ENCODE assay signal across 9 cellular contexts in the genomic region with DNA sequence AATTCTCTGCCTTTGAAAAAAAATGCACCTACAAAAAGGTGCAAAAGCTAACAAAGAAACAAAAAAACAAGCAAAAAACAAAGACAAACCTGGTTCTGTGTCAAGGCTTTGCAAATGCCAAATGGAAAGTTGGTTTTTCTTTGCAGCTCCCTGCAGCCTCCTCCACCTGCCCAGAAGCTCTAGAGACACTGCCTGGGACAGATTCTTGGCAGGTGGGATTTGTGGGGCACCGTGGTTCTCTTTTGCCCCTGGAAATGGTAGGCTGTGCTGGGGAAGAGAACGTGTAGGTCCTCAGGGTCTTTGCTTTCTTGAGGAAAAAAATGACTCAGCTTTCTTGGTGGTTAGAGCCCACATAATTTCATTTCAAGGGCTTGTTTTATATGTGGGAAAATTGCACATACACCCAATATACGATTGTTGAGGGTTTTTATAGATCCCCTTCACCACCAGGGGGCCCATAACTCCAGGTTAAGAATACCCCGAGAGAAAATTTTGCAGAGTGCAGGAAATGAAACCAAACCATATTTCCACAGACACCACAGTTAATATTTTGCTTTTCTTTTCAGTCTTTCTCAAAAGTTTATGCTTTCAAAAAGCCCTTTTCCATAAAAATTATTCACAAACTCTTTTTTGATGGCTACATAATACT. TPM values are rescaled to one million over a fixed set of nuclear protein-coding genes. Genes with fewer than 3 reads are reported as not detected.
DNase-seq lines count a peak whose midpoint lies in the region; ATAC-seq and TF ChIP-seq lines count a peak whose summit lies in the region.
"Had no signal": no experiment of that assay in that cellular context is flagged by ENCODE, and none has a peak within 500 bp of the region (broad histone marks: within the 10 kb centered on the region; RNA-seq: fewer than 3 reads in every experiment).

No MANE protein-coding gene starts in this region.

- ATAC-seq in GM18502 (IDR thresholded peaks at IDR 0.05; ENCODE audit: poor library complexity, unreplicated experiment) (peak; percentile 81), HG02973 (IDR thresholded peaks at IDR 0.05; ENCODE audit: unreplicated experiment) (peak; percentile 91), PC-3 (peak; percentile 75), HG03469 (IDR thresholded peaks at IDR 0.05; ENCODE audit: unreplicated experiment) (no peak)

- DNase-seq in PC-3 (peak; percentile 63), adipocyte (ENCODE audit: low read depth) (peak; percentile 95), iPS-NIHi11 (ENCODE audit: low spot score) (peak; percentile 37)
- peak; percentile 40 for DNase-seq in stimulated activated CD4-positive, alpha-beta T cell treated with anti-CD3 and anti-CD28 coated beads, Interleukin-4, amount 100 ng/mL, for 1 hour

- intact Hi-C loops in PC-3 (cut with micrococcal nuclease) = loop anchor here (1.0 to 10.0 kb wide), 4 partner anchors 71 to 684 kb away; no protein-coding TSS in a partner anchor

- no peaks in the 10 kb centered on the region for H3K79me2 ChIP-seq in ACC112 (ENCODE audit: control insufficient read depth, insufficient read depth, low read length, unreplicated experiment)
- H3K79me2 ChIP-seq in PC-3 (ENCODE audit: low read length) = no peaks in the 10 kb centered on the region

- H3K4me3 ChIP-seq in ACC112 (ENCODE audit: low read depth, low read length) (no peak overlapping the region), PC-3 (ENCODE audit: low read length) (no peak overlapping the region), adipocyte (ENCODE audit: low read length) (no peak overlapping the region)

- H3K9me2 ChIP-seq in PC-3 (replicated peaks; ENCODE audit: low read length) = no peaks in the 10 kb centered on the region

- no TSS peak for BruUV-seq in PC-3 (replicated peaks; lab: Mats Ljungman, UMichigan)

- H3K9me3 ChIP-seq in PC-3 (ENCODE audit: low read length) (no peaks in the 10 kb centered on the region), adipocyte (ENCODE audit: control insufficient read depth, low read length) (no peaks in the 10 kb centered on the region)

- peak overlapping the region; percentile 11 for H2AFZ ChIP-seq in ACC112 (ENCODE audit: low read length, unreplicated experiment)
- peak overlapping the region; percentile 24; the same call in 1 of the 2 replicates for H2AFZ ChIP-seq in PC-3 (ENCODE audit: low read length)

- no peaks in the 10 kb centered on the region for H3K4me1 ChIP-seq in ACC112 (ENCODE audit: control insufficient read depth, insufficient read depth, low read length, unreplicated experiment)
- no peaks in the 10 kb centered on the region for H3K4me1 ChIP-seq in PC-3 (ENCODE audit: insufficient read depth, low read length)
- no peaks in the 10 kb centered on the region for H3K4me1 ChIP-seq in adipocyte (ENCODE audit: control insufficient read depth, insufficient read depth, low read length)

- CTCF ChIA-PET in PC-3 (lab: Charles Lee) = interaction anchor here (0.7 kb wide), 1 partner anchor 67 kb away, joined by 3 read pairs; no protein-coding TSS in a partner anchor

- peak; percentile 70 for TF ChIP-seq CTCF in PC-3 (conservative IDR thresholded peaks at IDR 0.05; ENCODE audit: low read depth, low read length)

- H3K27ac ChIP-seq in ACC112 (ENCODE audit: low read depth, low read length) (no peak overlapping the region), PC-3 (ENCODE audit: low read length) (no peak overlapping the region)

- H3K4me2 ChIP-seq in PC-3 (ENCODE audit: low read length) = peak overlapping the region; percentile 32; the same call in 1 of the 2 replicates

- no peaks in the 10 kb centered on the region for H4K20me1 ChIP-seq in PC-3 (ENCODE audit: low read length)

- no peaks in the 10 kb centered on the region for H3F3A ChIP-seq in PC-3 (ENCODE audit: low read length, unreplicated experiment)

- no peak overlapping the region for H3K9ac ChIP-seq in PC-3 (ENCODE audit: low read length)
- no peak overlapping the region for H3K9ac ChIP-seq in adipocyte (ENCODE audit: low read length)

- no peaks in the 10 kb centered on the region for H3K27me3 ChIP-seq in ACC112 (ENCODE audit: insufficient read depth, low read length)
- H3K27me3 ChIP-seq in PC-3 (ENCODE audit: low read length) = no peaks in the 10 kb centered on the region
- no peaks in the 10 kb centered on the region for H3K27me3 ChIP-seq in adipocyte (replicated peaks; ENCODE audit: control insufficient read depth, insufficient read depth, low read length)

- H3K36me3 ChIP-seq in ACC112 (ENCODE audit: insufficient read depth, low read length) (no peaks in the 10 kb centered on the region), PC-3 (ENCODE audit: low read depth, low read length) (no peaks in the 10 kb centered on the region; the same call in 1 of the 2 replicates), adipocyte (ENCODE audit: control insufficient read depth, insufficient read depth, low read length, severe bottlenecking) (no peaks in the 10 kb centered on the region)

- POLR2A ChIA-PET in PC-3 (lab: Charles Lee; ENCODE audit: unreplicated experiment) = no interaction called here

RNA-seq across cellular contexts. Expression of gene NXNL2, which starts 58.7 kb away (rescaled TPM):
- total RNA-seq in PC-3 (2014; rRNA removed) = 0.66 TPM in 1 of 2 replicates, not detected in the other
- total RNA-seq: natural killer cell treated with Interleukin-12 subunit alpha and Interleukin-12 subunit beta and Interleukin-15 and Interleukin-18, amount 100 ng/mL, for 72 hours had no signal

Comparison
In these comparisons a context has a peak if more than half of its experiments do, and no peak if none do; other contexts are left out.
1. DNase-seq: peak in every context shown above with its lines; median percentile 95 in adipocyte; 63 in PC-3; 40 in stimulated activated CD4-positive, alpha-beta T cell treated with anti-CD3 and anti-CD28 coated beads, Interleukin-4, amount 100 ng/mL, for 1 hour; 37 in iPS-NIHi11.